Comparison of ENCODE assay signal across 16 cellular contexts in genomic region chr10:114021135-114021534, GRCh38. TPM values are rescaled to one million over a fixed set of nuclear protein-coding genes. Genes with fewer than 3 reads are reported as not detected.
A peak's percentile ranks its signal among the peaks of the same experiment; 100 is the strongest.
DNase-seq lines count a peak whose midpoint lies in the region; ATAC-seq and TF ChIP-seq lines count a peak whose summit lies in the region.
"Had no signal": no experiment of that assay in that cellular context is flagged by ENCODE, and none has a peak within 500 bp of the region (broad histone marks: within the 10 kb centered on the region; RNA-seq: fewer than 3 reads in every experiment).

No MANE protein-coding gene starts in this region.

- no peak overlapping the region for H3K4me3 ChIP-seq in colonic mucosa

- no peaks in the 10 kb centered on the region for H3K9me3 ChIP-seq in colonic mucosa
- H3K9me3 ChIP-seq: Caco-2 had no signal

- intact Hi-C loops in Right ventricle myocardium superior (cut with DNase I) (no loop called here), colonic mucosa (cut with DNase I) (no loop called here)

- no peaks in the 10 kb centered on the region for H3K27me3 ChIP-seq in colonic mucosa

- no peak overlapping the region for H3K9ac ChIP-seq in colonic mucosa (ENCODE audit: low read depth in 2 of 2, low read length in 2 of 2)

- DNase-seq in Ammon's horn (ENCODE audit: low spot score) (peak; percentile 73), MV-4-11 (lab: John Stamatoyannopoulos, UW) (peak; percentile 40), Right ventricle myocardium superior (peak; percentile 47), medulla oblongata (ENCODE audit: extremely low spot score) (peak; percentile 81), colonic mucosa (no peak), GM19240 (ENCODE audit: insufficient read length, low spot score) (no peak), NCI-H2081 (lab: John Stamatoyannopoulos, UW) (no peak), DMS79 treated with DMSO at 0.1 percent for 48 hours (lab: John Stamatoyannopoulos, UW) (no peak)
- DNase-seq: Caco-2, DMS153, GOT3, NCI-H1436, NCI-H2029, NCI-H2171 treated with DMSO at 0.1 percent for 48 hours, PC-3 had no signal

- peak; percentile 38 for ATAC-seq in Right ventricle myocardium superior (ENCODE audit: poor library complexity)
- ATAC-seq: PC-3 had no signal

- H3K4me1 ChIP-seq in colonic mucosa: peaks cover 3% of the 10 kb centered on the region

- TF ChIP-seq CTCF in colonic mucosa (IDR thresholded peaks at IDR 0.05): no peak

- H3K27ac ChIP-seq in colonic mucosa: no peak overlapping the region
- H3K27ac ChIP-seq: C4-2B had no signal

- no peaks in the 10 kb centered on the region for H3K36me3 ChIP-seq in colonic mucosa

RNA-seq across cellular contexts. Expression of gene ADRB1, which starts 22.5 kb away (rescaled TPM):
- total RNA-seq in Right ventricle myocardium superior: 63.0 TPM
- total RNA-seq in colonic mucosa: under 1 TPM; 0.59 to 0.85 TPM

Comparison
In these comparisons a context has a peak if more than half of its experiments do, and no peak if none do; other contexts are left out.
1. DNase-seq: peak in Ammon's horn (single experiment), MV-4-11 (single experiment), Right ventricle myocardium superior (single experiment) and medulla oblongata (single experiment); none in colonic mucosa (single experiment), GM19240 (single experiment), NCI-H2081 (0 of 2) and DMS79 treated with DMSO at 0.1 percent for 48 hours (single experiment).
2. RNA of gene ADRB1, which starts 22.5 kb away (total RNA-seq): 63.0 TPM in Right ventricle myocardium superior (single experiment); 0.59 to 0.85 TPM in colonic mucosa; every median in the first group is over 10 times any median in the second.